In genomic region chr14:78704965-78705364, GRCh38 we compare ENCODE assay signal across 6 cellular contexts.
"Had no signal": no experiment of that assay in that cellular context is flagged by ENCODE, and none has a peak within 500 bp of the region (broad histone marks: within the 10 kb centered on the region; RNA-seq: fewer than 3 reads in every experiment).

No MANE protein-coding gene starts in this region.

- H3K9ac ChIP-seq: GM23248 had no signal

- H3K9me3 ChIP-seq: HAP-1 had no signal

- H2AFZ ChIP-seq: GM23248 had no signal

- H3K4me3 ChIP-seq: GM23248, HAP-1 had no signal

- H3K36me3 ChIP-seq: HAP-1 had no signal

- DNase-seq: GM23248, GOT3, H7, HFFc6 had no signal

- H3K27ac ChIP-seq: GM23248, HL-60 had no signal
